Comparison of ENCODE assay signal across 8 cellular contexts in genomic region chr19:47600246-47601179, GRCh38. TPM values are rescaled to one million over a fixed set of nuclear protein-coding genes. Genes with fewer than 3 reads are reported as not detected.
DNase-seq lines count a peak whose midpoint lies in the region; ATAC-seq and TF ChIP-seq lines count a peak whose summit lies in the region.

No MANE protein-coding gene starts in this region.

- H3K27me3 Mint-ChIP-seq in WTC11 (ENCODE audit: low read depth) (no peaks in the 10 kb centered on the region), immature natural killer cell (ENCODE audit: low read depth in 3 of 3) (peaks cover 0 to 12% (median 7%) of the 10 kb centered on the region in 3 donors)

- in situ Hi-C loops in GM18951 (cut with MboI; ENCODE audit: low sequenced_read_pairs, unreplicated experiment), result no loop called here

- CTCF ChIA-PET in WTC11 (lab: Charles Lee), result interaction anchor here (0.7 to 2.8 kb wide), 12 partner anchors 10 to 173 kb away, joined by 3 to 14 read pairs (median 4); partner anchors contain the start of genes EHD2, KPTN and NAPA

- TF ChIP-seq POLR2A in GM18951 (IDR thresholded peaks at IDR 0.05; ENCODE audit: extremely low read depth, insufficient read depth, insufficient read length), result peak; percentile 98

- no peak for TF ChIP-seq CTCF in WTC11 (IDR thresholded peaks at IDR 0.05)

- ATAC-seq in HG03175 (IDR thresholded peaks at IDR 0.05; ENCODE audit: unreplicated experiment), result peak; percentile 98
- peak; percentile 92 for ATAC-seq in WTC11

- POLR2A ChIA-PET in WTC11 (lab: Charles Lee), result interaction anchor here (0.7 to 3.2 kb wide), 7 partner anchors 8 to 1738 kb away, joined by 3 to 31 read pairs (median 5); partner anchors contain the start of genes BICRA and NAPA

- H3K36me3 Mint-ChIP-seq in WTC11 (no peaks in the 10 kb centered on the region), immature natural killer cell (no peaks in the 10 kb centered on the region)

- H3K4me1 Mint-ChIP-seq in WTC11 (peaks cover 27% of the 10 kb centered on the region), immature natural killer cell (peaks cover 28 to 41% of the 10 kb centered on the region in 2 donors)

- no peaks in the 10 kb centered on the region for H3K9me3 Mint-ChIP-seq in WTC11
- no peaks in the 10 kb centered on the region for H3K9me3 Mint-ChIP-seq in immature natural killer cell

- H3K4me3 Mint-ChIP-seq in WTC11 (peak overlapping the region; percentile 86), immature natural killer cell (peak overlapping the region; percentile 84 to 90 (median 86))

- DNase-seq in AG08396 (ENCODE audit: low spot score) (peak; percentile 99), NCI-H2227 treated with DMSO at 0.1 percent for 48 hours (lab: John Stamatoyannopoulos, UW) (peak; percentile 95), WTC11 (ENCODE audit: low spot score) (peak; percentile 100), caudate nucleus (lab: John Stamatoyannopoulos, UW) (peak; percentile 85 to 100 (median 99)), immature natural killer cell (peak; percentile 98 to 99 (median 99)), smooth muscle cell of the brain vasculature (ENCODE audit: low read depth, low spot score) (peak; percentile 97)

- peak overlapping the region; percentile 76 for H3K27ac ChIP-seq in caudate nucleus (ENCODE audit: low read depth, low read length)

- peak overlapping the region; percentile 98 for H3K27ac Mint-ChIP-seq in WTC11
- peak overlapping the region; percentile 65 to 89 (median 84) for H3K27ac Mint-ChIP-seq in immature natural killer cell

TF ChIP-seq in WTC11, 78 proteins besides CTCF, POLR2A, EP300 and RAD21 (continues in another document):
- no peak for TF ChIP-seq IRF2 (CRISPR knock-in tag; IDR thresholded peaks at IDR 0.05; ENCODE audit: borderline replicate concordance, low read depth)
- peak; percentile 59; the same call in 1 of the 2 replicates for TF ChIP-seq CREM (CRISPR knock-in tag; IDR thresholded peaks at IDR 0.05)
- no peak for TF ChIP-seq ZNF425 (CRISPR knock-in tag; conservative IDR thresholded peaks at IDR 0.05)
- no peak for TF ChIP-seq CDX4 (CRISPR knock-in tag; IDR thresholded peaks at IDR 0.05; ENCODE audit: borderline replicate concordance)
- TF ChIP-seq NFATC4 (CRISPR knock-in tag; IDR thresholded peaks at IDR 0.05), result no peak
- TF ChIP-seq FOXP4 (CRISPR knock-in tag; IDR thresholded peaks at IDR 0.05), result peak; percentile 72; the same call in 1 of the 2 replicates
- TF ChIP-seq ZNF396 (CRISPR knock-in tag; IDR thresholded peaks at IDR 0.05; ENCODE audit: borderline replicate concordance), result no peak
- TF ChIP-seq RORB (CRISPR knock-in tag; IDR thresholded peaks at IDR 0.05), result no peak
- TF ChIP-seq ESRRA (CRISPR knock-in tag; IDR thresholded peaks at IDR 0.05; ENCODE audit: borderline replicate concordance), result no peak; the same call in 1 of the 2 replicates
- no peak for TF ChIP-seq FOXJ3 (CRISPR knock-in tag; IDR thresholded peaks at IDR 0.05; ENCODE audit: borderline replicate concordance)
- no peak for TF ChIP-seq USF1 (CRISPR knock-in tag; IDR thresholded peaks at IDR 0.05)
- no peak; the same call in 1 of the 2 replicates for TF ChIP-seq TP53 (CRISPR knock-in tag; IDR thresholded peaks at IDR 0.05)
- TF ChIP-seq MAX (CRISPR knock-in tag; IDR thresholded peaks at IDR 0.05), result peak; percentile 78
- TF ChIP-seq GABPB1 (CRISPR knock-in tag; IDR thresholded peaks at IDR 0.05), result no peak
- TF ChIP-seq EMX1 (CRISPR knock-in tag; IDR thresholded peaks at IDR 0.05), result no peak
- TF ChIP-seq HMGXB4 (CRISPR knock-in tag; IDR thresholded peaks at IDR 0.05), result peak; percentile 77; the same call in 1 of the 2 replicates
- peak; percentile 96 for TF ChIP-seq MYBL2 (CRISPR knock-in tag; IDR thresholded peaks at IDR 0.05)
- TF ChIP-seq NR3C1 (CRISPR knock-in tag; conservative IDR thresholded peaks at IDR 0.05; ENCODE audit: low read depth), result no peak
- TF ChIP-seq SP1 (CRISPR knock-in tag; conservative IDR thresholded peaks at IDR 0.05), result peak; percentile 97
- no peak; the same call in 1 of the 2 replicates for TF ChIP-seq ATF6 (CRISPR knock-in tag; IDR thresholded peaks at IDR 0.05)

RNA-seq across cellular contexts. Expression of gene BICRA, which starts 8.4 kb away (rescaled TPM):
- 23.0 to 30.3 TPM (median 26.0 TPM) in 3 replicates for total RNA-seq in WTC11 (2021)
- 1 to 10 TPM in 1 of 3 donors, under 1 TPM in 1, not detected in 1; 0.36 to 1.9 TPM for polyA plus RNA-seq in immature natural killer cell

RNA-seq across cellular contexts. Expression of gene ZNF541, which starts 27.6 kb away (rescaled TPM):
- 0.07 to 0.09 TPM (median 0.09 TPM) in 3 replicates for total RNA-seq in WTC11 (2021)
- not detected for polyA plus RNA-seq in immature natural killer cell

Comparison
In these comparisons a context has a peak if more than half of its experiments do, and no peak if none do; other contexts are left out.
1. Peak in every context shown above with its lines: DNase-seq, ATAC-seq and H3K27ac ChIP-seq.